Comparison of ENCODE assay signal across 8 cellular contexts in the genomic region with DNA sequence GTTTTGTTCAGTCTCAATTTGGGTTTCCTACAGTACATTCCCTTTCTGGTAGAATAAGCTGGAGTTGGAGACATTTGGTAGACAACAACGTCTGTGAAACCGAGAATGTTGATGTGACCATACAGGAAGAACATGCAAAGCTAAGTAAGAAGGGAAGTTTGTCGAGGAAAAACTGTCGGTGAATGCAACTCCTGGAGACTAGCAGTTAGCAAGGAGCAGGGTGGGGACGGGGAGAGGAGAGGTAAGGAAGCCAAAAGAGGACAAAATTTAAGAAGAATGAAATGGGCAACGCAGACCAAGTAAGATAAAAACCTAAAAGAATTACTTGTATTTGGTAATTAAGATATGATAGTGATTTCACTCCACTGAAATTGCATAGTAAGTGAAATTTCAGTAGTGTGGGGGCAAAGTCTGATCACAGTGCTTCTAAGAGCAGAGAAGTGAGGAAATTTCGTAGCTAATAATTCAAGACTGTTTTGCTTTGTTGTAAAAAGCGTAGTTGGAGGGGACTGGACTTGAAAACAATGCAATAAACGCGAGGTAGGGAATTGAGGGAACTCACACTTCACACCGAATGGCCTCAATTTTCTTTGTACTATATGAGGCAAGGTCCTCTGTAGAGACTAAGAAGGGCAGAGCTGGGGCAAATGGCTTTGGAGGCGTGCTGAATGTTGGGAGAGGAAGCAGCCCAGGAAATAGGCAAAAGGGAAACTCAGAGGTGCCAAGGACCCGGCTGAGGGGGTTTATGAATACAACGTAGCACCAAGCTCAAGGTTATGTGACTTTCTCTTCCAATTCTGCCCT. TPM values are rescaled to one million over a fixed set of nuclear protein-coding genes. Genes with fewer than 3 reads are reported as not detected.
DNase-seq lines count a peak whose midpoint lies in the region; ATAC-seq and TF ChIP-seq lines count a peak whose summit lies in the region.

No MANE protein-coding gene starts in this region.

- H3K9me3 Mint-ChIP-seq in activated T-cell treated with anti-CD3 and anti-CD28 coated beads, Interleukin-2, amount 50 U/mL, for 24 hours, result no peaks in the 10 kb centered on the region
- H3K9me3 Mint-ChIP-seq in mesothelial cell of epicardium, result no peaks in the 10 kb centered on the region

- H3K27ac ChIP-seq in coronary artery (peak overlapping the region in 1 of 2 donors; percentile 75), tibial artery (peak overlapping the region in 1 of 2 donors; percentile 55)

- peak overlapping the region; percentile 75 for H3K4me3 Mint-ChIP-seq in activated T-cell treated with anti-CD3 and anti-CD28 coated beads, Interleukin-2, amount 50 U/mL, for 24 hours
- peak overlapping the region; percentile 54 for H3K4me3 Mint-ChIP-seq in mesothelial cell of epicardium

- H3K4me3 ChIP-seq in coronary artery (peak overlapping the region; percentile 85), tibial artery (peak overlapping the region; percentile 58 to 62)

- intact Hi-C loops in tibial artery (cut with DNase I; ENCODE audit: low total_unique reads), result no loop called here

- TF ChIP-seq CTCF in coronary artery (IDR thresholded peaks at IDR 0.05), result no peak
- no peak for TF ChIP-seq CTCF in mesothelial cell of epicardium (IDR thresholded peaks at IDR 0.05; ENCODE audit: unreplicated experiment)
- no peak for TF ChIP-seq CTCF in tibial artery (IDR thresholded peaks at IDR 0.05)

- H3K27me3 ChIP-seq in tibial artery, result no peaks in the 10 kb centered on the region

- peaks cover 50% of the 10 kb centered on the region for H3K4me1 Mint-ChIP-seq in activated T-cell treated with anti-CD3 and anti-CD28 coated beads, Interleukin-2, amount 50 U/mL, for 24 hours (ENCODE audit: low read depth)
- H3K4me1 Mint-ChIP-seq in mesothelial cell of epicardium, result peaks cover 20% of the 10 kb centered on the region

- H3K4me1 ChIP-seq in tibial artery, result peaks cover 0 to 17% (median 5%) of the 10 kb centered on the region in 4 donors

- peaks cover 63% of the 10 kb centered on the region for H3K27me3 Mint-ChIP-seq in activated T-cell treated with anti-CD3 and anti-CD28 coated beads, Interleukin-2, amount 50 U/mL, for 24 hours
- peaks cover 65% of the 10 kb centered on the region for H3K27me3 Mint-ChIP-seq in mesothelial cell of epicardium (ENCODE audit: low read depth)

- ATAC-seq in HG02884 (IDR thresholded peaks at IDR 0.05; ENCODE audit: unreplicated experiment) (no peak), GM21825 (IDR thresholded peaks at IDR 0.05; ENCODE audit: unreplicated experiment) (no peak)

- peak overlapping the region; percentile 29 for H3K27ac Mint-ChIP-seq in activated T-cell treated with anti-CD3 and anti-CD28 coated beads, Interleukin-2, amount 50 U/mL, for 24 hours
- no peak overlapping the region for H3K27ac Mint-ChIP-seq in mesothelial cell of epicardium

- H3K36me3 Mint-ChIP-seq in activated T-cell treated with anti-CD3 and anti-CD28 coated beads, Interleukin-2, amount 50 U/mL, for 24 hours (ENCODE audit: low read depth), result no peaks in the 10 kb centered on the region
- H3K36me3 Mint-ChIP-seq in mesothelial cell of epicardium, result no peaks in the 10 kb centered on the region

- H3K9me3 ChIP-seq in tibial artery, result no peaks in the 10 kb centered on the region

- no peaks in the 10 kb centered on the region for H3K36me3 ChIP-seq in tibial artery

- DNase-seq in activated T-cell treated with anti-CD3 and anti-CD28 coated beads, Interleukin-2, amount 50 U/mL, for 24 hours, result no peak
- no peak for DNase-seq in activated T-cell treated with anti-CD3 and anti-CD28 coated beads, Interleukin-2, amount 50 U/mL, for 1 hour
- DNase-seq in coronary artery (ENCODE audit: low spot score), result no peak
- no peak for DNase-seq in mesothelial cell of epicardium (ENCODE audit: low spot score in 2 of 2, unreplicated experiment in 2 of 2)
- no peak for DNase-seq in tibial artery
- no peak for DNase-seq in NCI-H2081 treated with DMSO at 0.1 percent for 48 hours (lab: John Stamatoyannopoulos, UW)

RNA-seq across cellular contexts. Expression of a gene that starts 0.8 kb away (rescaled TPM):
- total RNA-seq in mesothelial cell of epicardium, result 0.18 to 0.23 TPM (median 0.20 TPM) in 3 replicates

RNA-seq across cellular contexts. Expression of a gene that starts 40.3 kb away (rescaled TPM):
- 43.6 to 48.0 TPM (median 47.8 TPM) in 3 replicates for total RNA-seq in mesothelial cell of epicardium
